Comparison of ENCODE assay signal across 18 cellular contexts in the genomic region with DNA sequence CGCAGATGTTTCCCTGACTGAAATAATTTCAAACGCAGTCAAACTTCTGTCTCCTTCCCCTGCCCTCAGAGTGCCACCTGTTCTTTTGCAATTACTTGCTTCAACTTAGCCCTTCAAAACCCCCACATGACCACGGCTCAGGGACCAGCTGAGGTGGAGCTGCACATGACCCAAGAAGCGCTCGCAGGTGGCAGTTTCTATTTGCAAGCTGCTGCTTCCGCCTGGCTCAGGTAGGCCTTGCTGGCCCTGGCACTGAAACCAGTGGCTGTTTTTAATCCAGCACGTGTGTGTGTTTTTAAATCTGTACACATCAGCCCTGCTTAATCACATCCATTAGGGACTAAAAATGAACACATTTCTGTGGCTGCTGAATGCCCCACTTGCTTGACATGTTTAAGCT.
DNase-seq lines count a peak whose midpoint lies in the region; ATAC-seq and TF ChIP-seq lines count a peak whose summit lies in the region.
"Had no signal": no experiment of that assay in that cellular context is flagged by ENCODE, and none has a peak within 500 bp of the region (broad histone marks: within the 10 kb centered on the region; RNA-seq: fewer than 3 reads in every experiment).

No MANE protein-coding gene starts in this region.

- H3K27ac Mint-ChIP-seq in activated T-cell treated with anti-CD3 and anti-CD28 coated beads, Interleukin-2, amount 50 U/mL, for 72 hours, result no peak overlapping the region
- H3K27ac Mint-ChIP-seq: T-helper 1 cell treated with Interleukin-12 subunit alpha and Interleukin-12 subunit beta and Interleukin-4 antibody, amounts not matched to agents 30 μg/mL and 1 μg/mL, for 36 hours had no signal

- 94% methylated on average over 7 of the region's 7 CpGs for WGBS in esophagus muscularis mucosa

- no peaks in the 10 kb centered on the region for H3K9me3 ChIP-seq in esophagus muscularis mucosa
- H3K9me3 ChIP-seq: HAP-1 had no signal

- TF ChIP-seq POLR2A in esophagus muscularis mucosa (IDR thresholded peaks at IDR 0.05; ENCODE audit: low read depth), result no peak

- H3K4me3 ChIP-seq in esophagus muscularis mucosa, result no peak overlapping the region
- H3K4me3 ChIP-seq: HAP-1 had no signal

- intact Hi-C loops in esophagus muscularis mucosa (cut with DNase I), result no loop called here

- peak; percentile 38 for DNase-seq in DMS 273 (lab: John Stamatoyannopoulos, UW; ENCODE audit: unreplicated experiment)
- no peak for DNase-seq in DMS 273 treated with DMSO at 0.1 percent for 48 hours (lab: John Stamatoyannopoulos, UW)
- peak; percentile 94 for DNase-seq in NAMALWA (ENCODE audit: low spot score)
- peak; percentile 57 for DNase-seq in esophagus muscularis mucosa (ENCODE audit: extremely low spot score)
- no peak for DNase-seq in activated T-cell treated with anti-CD3 and anti-CD28 coated beads, Interleukin-2, amount 50 U/mL, for 72 hours
- DNase-seq in COR-L47 (lab: John Stamatoyannopoulos, UW), result no peak
- DNase-seq: C1 segment of cervical spinal cord, MV-4-11, NCI-H1436 treated with DMSO at 0.1 percent for 48 hours, NCI-H226, Right ventricle myocardium superior had no signal

- no peak for TF ChIP-seq CTCF in esophagus muscularis mucosa (IDR thresholded peaks at IDR 0.05)

- ATAC-seq in GM18498 (IDR thresholded peaks at IDR 0.05; ENCODE audit: unreplicated experiment) (no peak), HG03439 (IDR thresholded peaks at IDR 0.05; ENCODE audit: unreplicated experiment) (no peak)
- ATAC-seq in activated T-cell treated with anti-CD3 and anti-CD28 coated beads, Interleukin-2, amount 50 U/mL, for 72 hours (replicated peaks in 1 of 2), result no peak
- ATAC-seq: Panc1, SK-N-SH treated with all-trans-retinoic acid at 6 μM for 48 hours had no signal

- TF ChIP-seq EP300 in esophagus muscularis mucosa (IDR thresholded peaks at IDR 0.05), result no peak

- peaks cover 3 to 7% of the 10 kb centered on the region in 2 donors for H3K9me3 Mint-ChIP-seq in activated T-cell treated with anti-CD3 and anti-CD28 coated beads, Interleukin-2, amount 50 U/mL, for 72 hours

- H3K4me1 ChIP-seq in esophagus muscularis mucosa, result no peaks in the 10 kb centered on the region
- H3K4me1 ChIP-seq: HAP-1 had no signal

- H3K27me3 ChIP-seq in esophagus muscularis mucosa, result no peaks in the 10 kb centered on the region

- peaks cover 16 to 48% of the 10 kb centered on the region in 2 donors for H3K36me3 Mint-ChIP-seq in activated T-cell treated with anti-CD3 and anti-CD28 coated beads, Interleukin-2, amount 50 U/mL, for 72 hours (ENCODE audit: insufficient read depth in 2 of 2)

- H3K27me3 Mint-ChIP-seq in activated T-cell treated with anti-CD3 and anti-CD28 coated beads, Interleukin-2, amount 50 U/mL, for 72 hours (ENCODE audit: low read depth), result no peaks in the 10 kb centered on the region

- no peak overlapping the region for H3K4me3 Mint-ChIP-seq in activated T-cell treated with anti-CD3 and anti-CD28 coated beads, Interleukin-2, amount 50 U/mL, for 72 hours
- H3K4me3 Mint-ChIP-seq: T-helper 1 cell treated with Interleukin-12 subunit alpha and Interleukin-12 subunit beta and Interleukin-4 antibody, amounts not matched to agents 30 μg/mL and 1 μg/mL, for 36 hours had no signal

- H3K36me3 ChIP-seq in esophagus muscularis mucosa, result peaks cover 47 to 93% (median 80%) of the 10 kb centered on the region in 4 donors

- H3K27ac ChIP-seq in esophagus muscularis mucosa (replicated peaks in 1 of 4), result no peak overlapping the region
- H3K27ac ChIP-seq: 22Rv1 had no signal

- no peaks in the 10 kb centered on the region for H3K4me1 Mint-ChIP-seq in activated T-cell treated with anti-CD3 and anti-CD28 coated beads, Interleukin-2, amount 50 U/mL, for 72 hours (ENCODE audit: low read depth)

Comparison
In these comparisons a context has a peak if more than half of its experiments do, and no peak if none do; other contexts are left out.
1. DNase-seq: peak in DMS 273 (single experiment), NAMALWA (single experiment) and esophagus muscularis mucosa (single experiment); none in DMS 273 treated with DMSO at 0.1 percent for 48 hours (single experiment), activated T-cell treated with anti-CD3 and anti-CD28 coated beads, Interleukin-2, amount 50 U/mL, for 72 hours (0 of 2) and COR-L47 (single experiment).